Comparison of ENCODE assay signal across 28 cellular contexts in the genomic region with DNA sequence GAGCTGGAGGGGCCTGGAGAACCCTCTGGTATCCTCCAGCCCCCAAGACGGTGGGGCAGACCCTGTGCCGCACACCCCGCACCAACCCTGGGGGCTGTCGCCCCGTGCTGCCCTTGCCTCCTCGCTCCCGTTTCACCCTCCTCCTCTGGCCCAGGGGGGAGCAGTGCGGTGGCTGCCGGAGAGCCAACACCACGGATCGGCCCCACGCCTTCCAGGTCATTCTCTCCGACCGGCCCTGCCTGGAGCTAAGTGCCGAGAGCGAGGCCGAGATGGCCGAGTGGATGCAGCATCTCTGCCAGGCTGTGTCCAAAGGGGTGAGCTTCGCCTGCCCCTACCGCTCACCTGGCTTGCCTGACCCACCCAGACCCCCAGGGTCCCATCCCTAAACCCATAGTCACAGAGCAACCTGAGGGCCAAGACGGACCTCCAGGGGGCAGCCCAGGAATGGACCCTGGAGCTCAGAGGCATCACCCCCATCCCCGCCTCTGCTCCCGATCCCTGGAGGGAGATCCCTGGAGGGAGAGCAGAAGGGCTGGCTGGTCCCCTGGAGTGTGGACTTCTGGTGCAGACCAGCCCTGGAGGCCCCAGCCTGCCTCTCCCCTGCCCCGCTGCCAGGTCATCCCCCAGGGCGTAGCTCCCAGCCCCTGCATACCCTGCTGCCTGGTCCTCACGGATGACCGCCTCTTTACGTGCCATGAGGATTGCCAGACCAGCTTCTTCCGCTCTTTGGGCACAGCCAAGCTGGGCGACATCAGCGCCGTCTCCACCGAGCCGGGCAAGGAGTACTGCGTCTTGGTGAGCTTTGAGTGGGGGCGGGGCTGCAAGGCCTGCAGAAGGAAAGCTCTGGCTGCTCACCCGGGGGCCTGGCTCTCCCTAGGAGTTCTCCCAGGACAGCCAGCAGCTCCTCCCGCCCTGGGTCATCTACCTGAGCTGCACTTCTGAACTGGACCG. TPM values are rescaled to one million over a fixed set of nuclear protein-coding genes. Genes with fewer than 3 reads are reported as not detected.
"Had no signal": no experiment of that assay in that cellular context is flagged by ENCODE, and none has a peak within 500 bp of the region (broad histone marks: within the 10 kb centered on the region; RNA-seq: fewer than 3 reads in every experiment).

No MANE protein-coding gene starts in this region.

- H3K4me3 ChIP-seq: colonic mucosa, gastroesophageal sphincter, hepatocyte, psoas muscle, smooth muscle cell had no signal

- FAIRE-seq: bronchial epithelial cell, keratinocyte, urothelium cell line had no signal

- H2AFZ ChIP-seq: hepatocyte, parathyroid adenoma had no signal

- DNase-seq: activated B cell treated with CpG ODN at 0.5 μM for 24 hours; activated CD8-positive, alpha-beta memory T cell treated with anti-CD3 and anti-CD28 coated beads, Interleukin-2, amount 10 ng/mL, durations not matched to agents 7 days and 5 days; activated CD8-positive, alpha-beta T cell treated with anti-CD3 and anti-CD28 coated beads, Interleukin-2, amount 10 ng/mL, durations not matched to agents 7 days and 5 days; activated naive CD4-positive, alpha-beta T cell treated with Interleukin-2 at 50 U/mL for 16 hours; activated T-cell treated with anti-CD3 and anti-CD28 coated beads, Interleukin-2, amount 50 U/mL, for 48 hours; colonic mucosa; effector CD8-positive, alpha-beta T cell; erythroblast; naive B cell; nephron progenitor cell; stimulated activated CD4-positive, alpha-beta T cell treated with anti-CD3 and anti-CD28 coated beads, Interleukin-1b, Interleukin-23, amount 100 ng/mL, for 48 hours; stimulated activated CD4-positive, alpha-beta T cell treated with anti-CD3 and anti-CD28 coated beads, Interleukin-4, amount 100 ng/mL, for 4 hours; stimulated activated CD8-positive, alpha-beta memory T cell treated with anti-CD3 and anti-CD28 coated beads, Interleukin-4, amount 100 ng/mL, for 48 hours; stimulated activated naive CD4-positive, alpha-beta T cell treated with Interleukin-2 at 50 U/mL for 16 hours; T-cell; trophoblast cell had no signal

- ATAC-seq: activated CD8-positive, alpha-beta memory T cell treated with anti-CD3 and anti-CD28 coated beads, Interleukin-2, amount 10 ng/mL, durations not matched to agents 7 days and 5 days; activated CD8-positive, alpha-beta T cell treated with anti-CD3 and anti-CD28 coated beads, Interleukin-2, amount 10 ng/mL, durations not matched to agents 7 days and 5 days; gastroesophageal sphincter; psoas muscle; T-cell had no signal

- H3K27ac ChIP-seq: colonic mucosa, gastroesophageal sphincter, hepatocyte, parathyroid adenoma had no signal

- H3K9me3 ChIP-seq: colonic mucosa, gastroesophageal sphincter, psoas muscle had no signal

- H3K79me2 ChIP-seq: hepatocyte, parathyroid adenoma had no signal

- H3K4me2 ChIP-seq: hepatocyte, smooth muscle cell had no signal

- H3K9ac ChIP-seq: parathyroid adenoma had no signal

- H3K27me3 ChIP-seq: colonic mucosa, gastroesophageal sphincter, hepatocyte had no signal

RNA-seq across cellular contexts. Expression of gene TMEM82, which starts 10.3 kb away (rescaled TPM):
- total RNA-seq: activated B cell treated with CpG ODN at 0.5 μM for 24 hours; activated CD8-positive, alpha-beta memory T cell treated with anti-CD3 and anti-CD28 coated beads, Interleukin-2, amount 10 ng/mL, durations not matched to agents 7 days and 5 days; activated CD8-positive, alpha-beta T cell treated with anti-CD3 and anti-CD28 coated beads, Interleukin-2, amount 10 ng/mL, durations not matched to agents 7 days and 5 days; activated T-helper 2 cell treated with anti-CD3 and anti-CD28 coated beads, Interferon-gamma antibody, Interleukin-2, Interleukin-4, amounts not matched to agents 10 μg/mL and 5 μg/mL and 100 μg/mL, durations not matched to agents 14 hours and 24 hours and 36 hours; bronchial epithelial cell; gastroesophageal sphincter; lower leg skin; mesothelial cell of epicardium; psoas muscle; smooth muscle cell; T-cell; temporal lobe had no signal
- polyA plus RNA-seq: keratinocyte, psoas muscle, smooth muscle cell had no signal

RNA-seq across cellular contexts. Expression of gene FBLIM1, which starts 26.6 kb away (rescaled TPM):
- total RNA-seq: activated B cell treated with CpG ODN at 0.5 μM for 24 hours; activated CD8-positive, alpha-beta memory T cell treated with anti-CD3 and anti-CD28 coated beads, Interleukin-2, amount 10 ng/mL, durations not matched to agents 7 days and 5 days; activated CD8-positive, alpha-beta T cell treated with anti-CD3 and anti-CD28 coated beads, Interleukin-2, amount 10 ng/mL, durations not matched to agents 7 days and 5 days; activated T-helper 2 cell treated with anti-CD3 and anti-CD28 coated beads, Interferon-gamma antibody, Interleukin-2, Interleukin-4, amounts not matched to agents 10 μg/mL and 5 μg/mL and 100 μg/mL, durations not matched to agents 14 hours and 24 hours and 36 hours had no signal
